8 cellular contexts compared by ENCODE assay signal in genomic region chr13:110915057-110915873, GRCh38. TPM values are rescaled to one million over a fixed set of nuclear protein-coding genes. Genes with fewer than 3 reads are reported as not detected.
DNase-seq lines count a peak whose midpoint lies in the region; ATAC-seq, FAIRE-seq and TF ChIP-seq lines count a peak whose summit lies in the region.

Gene ANKRD10 (minus strand): TSS chr13:110915069. CDS start chr13:110914934, 135 bp downstream.

- peaks cover 43% of the 10 kb centered on the region for H3K79me2 ChIP-seq in SU-DHL-6 (ENCODE audit: insufficient read depth, low read length)

- ATAC-seq in HG02759 (IDR thresholded peaks at IDR 0.05; ENCODE audit: unreplicated experiment) (peak; percentile 74), Right ventricle myocardium inferior (peak; percentile 96), pancreas (peak; percentile 81 to 87 (median 85))
- peak; percentile 81 for ATAC-seq in activated naive CD8-positive, alpha-beta T cell treated with anti-CD3 and anti-CD28 coated beads, Interleukin-2, amount 10 ng/mL, durations not matched to agents 7 days and 5 days (ENCODE audit: low read depth)

- peak within 1 kb of the TSS; percentile 87 for H3K27ac ChIP-seq in SU-DHL-6 (ENCODE audit: low read depth, low read length)
- peak within 1 kb of the TSS; percentile 94 to 100 (median 100) for H3K27ac ChIP-seq in pancreas
- H3K27ac ChIP-seq in tibial artery, result peak within 1 kb of the TSS; percentile 97 to 98

- H3K9me3 ChIP-seq in SU-DHL-6 (ENCODE audit: insufficient read depth, low read length) (no peaks in the 10 kb centered on the region), pancreas (no peaks in the 10 kb centered on the region), tibial artery (no peaks in the 10 kb centered on the region)

- WGBS in pancreas, 2 donors, result 0 to 1% methylated on average over 73 to 81 of the region's 81 CpGs

- peaks cover 31% of the 10 kb centered on the region for H3K4me1 Mint-ChIP-seq in activated naive CD8-positive, alpha-beta T cell treated with anti-CD3 and anti-CD28 coated beads, Interleukin-2, amount 10 ng/mL, durations not matched to agents 7 days and 5 days

- peaks cover 18 to 34% (median 23%) of the 10 kb centered on the region in 3 donors for H3K4me1 ChIP-seq in pancreas
- peaks cover 0 to 43% (median 24%) of the 10 kb centered on the region in 4 donors for H3K4me1 ChIP-seq in tibial artery

- POLR2A ChIA-PET in activated naive CD8-positive, alpha-beta T cell treated with anti-CD3 and anti-CD28 coated beads, Interleukin-2, amount 10 ng/mL, durations not matched to agents 7 days and 5 days (lab: Charles Lee), result interaction anchor here (0.6 to 3.7 kb wide), 7 partner anchors 9 to 300 kb away, joined by 3 to 22 read pairs (median 6); partner anchors contain the start of gene NAXD

- H3K9ac ChIP-seq in SU-DHL-6 (ENCODE audit: low read length), result peak within 1 kb of the TSS; percentile 99

- H4K20me1 ChIP-seq in SU-DHL-6 (ENCODE audit: low read depth, low read length), result peaks cover 18% of the 10 kb centered on the region

- peaks cover 11% of the 10 kb centered on the region for H3F3A ChIP-seq in SU-DHL-6 (ENCODE audit: insufficient read depth)

- H3K27me3 Mint-ChIP-seq in activated naive CD8-positive, alpha-beta T cell treated with anti-CD3 and anti-CD28 coated beads, Interleukin-2, amount 10 ng/mL, durations not matched to agents 7 days and 5 days, result no peaks in the 10 kb centered on the region

- TF ChIP-seq CTCF in GM12873 (IDR thresholded peaks at IDR 0.05; ENCODE audit: insufficient read depth, low read depth, low read length, missing control alignments), result peak; percentile 79
- peak; percentile 64 for TF ChIP-seq CTCF in SU-DHL-6 (IDR thresholded peaks at IDR 0.05; ENCODE audit: insufficient read depth, low read length, poor library complexity, severe bottlenecking)
- peak; percentile 90 to 97 (median 94) for TF ChIP-seq CTCF in pancreas (IDR thresholded peaks at IDR 0.05)
- peak; percentile 90 to 94 for TF ChIP-seq CTCF in tibial artery (IDR thresholded peaks at IDR 0.05)

- no peak for FAIRE-seq in pancreas (lab: Jason Lieb, UNC)

- peaks cover 14% of the 10 kb centered on the region for H3K36me3 Mint-ChIP-seq in activated naive CD8-positive, alpha-beta T cell treated with anti-CD3 and anti-CD28 coated beads, Interleukin-2, amount 10 ng/mL, durations not matched to agents 7 days and 5 days

- DNase-seq in NCI-H128 (lab: John Stamatoyannopoulos, UW; ENCODE audit: unreplicated experiment), result peak; percentile 97
- DNase-seq in activated naive CD8-positive, alpha-beta T cell treated with anti-CD3 and anti-CD28 coated beads, Interleukin-2, amount 10 ng/mL, durations not matched to agents 7 days and 5 days, result peak; percentile 99
- DNase-seq in Right ventricle myocardium inferior (ENCODE audit: missing footprints), result peak; percentile 99
- peak; percentile 99 to 100 (median 100) for DNase-seq in pancreas
- peak; percentile 99 for DNase-seq in tibial artery

- peak within 1 kb of the TSS; percentile 92 for H2AFZ ChIP-seq in SU-DHL-6 (ENCODE audit: low read depth, low read length, severe bottlenecking)

- no peaks in the 10 kb centered on the region for H3K9me3 Mint-ChIP-seq in activated naive CD8-positive, alpha-beta T cell treated with anti-CD3 and anti-CD28 coated beads, Interleukin-2, amount 10 ng/mL, durations not matched to agents 7 days and 5 days

- intact Hi-C loops in Right ventricle myocardium inferior (cut with DNase I), result loop anchor here (1.0 to 5.0 kb wide), 5 partner anchors 45 to 302 kb away; no protein-coding TSS in a partner anchor
- intact Hi-C loops in pancreas (cut with DNase I), result no loop called here
- intact Hi-C loops in tibial artery (cut with DNase I; ENCODE audit: low total_unique reads), result loop anchor here (5.0 to 10.0 kb wide), 2 partner anchors 92 to 370 kb away; no protein-coding TSS in a partner anchor

- peak within 1 kb of the TSS; percentile 81 for H3K4me3 ChIP-seq in SU-DHL-6 (ENCODE audit: insufficient read depth, low read length, poor library complexity, severe bottlenecking)
- H3K4me3 ChIP-seq in pancreas, result peak within 1 kb of the TSS; percentile 69 to 97 (median 84)
- peak within 1 kb of the TSS; percentile 81 to 96 for H3K4me3 ChIP-seq in tibial artery

- no peaks in the 10 kb centered on the region for H3K9me2 ChIP-seq in SU-DHL-6 (replicated peaks; ENCODE audit: insufficient read depth, low read length)

- H3K4me2 ChIP-seq in SU-DHL-6 (ENCODE audit: low read depth, low read length, poor library complexity, severe bottlenecking), result peak within 1 kb of the TSS; percentile 90

- H3K36me3 ChIP-seq in SU-DHL-6 (ENCODE audit: low read length) (no peaks in the 10 kb centered on the region), pancreas (no peaks in the 10 kb centered on the region), tibial artery (no peaks in the 10 kb centered on the region)

- peak within 1 kb of the TSS; percentile 96 for H3K27ac Mint-ChIP-seq in activated naive CD8-positive, alpha-beta T cell treated with anti-CD3 and anti-CD28 coated beads, Interleukin-2, amount 10 ng/mL, durations not matched to agents 7 days and 5 days

- peak within 1 kb of the TSS; percentile 93 for H3K4me3 Mint-ChIP-seq in activated naive CD8-positive, alpha-beta T cell treated with anti-CD3 and anti-CD28 coated beads, Interleukin-2, amount 10 ng/mL, durations not matched to agents 7 days and 5 days

- no peaks in the 10 kb centered on the region for H3K27me3 ChIP-seq in SU-DHL-6 (ENCODE audit: low read length)
- H3K27me3 ChIP-seq in pancreas, result no peaks in the 10 kb centered on the region
- no peaks in the 10 kb centered on the region for H3K27me3 ChIP-seq in tibial artery

RNA-seq across cellular contexts. Expression of gene ANKRD10, which starts in this region (rescaled TPM):
- total RNA-seq in activated naive CD8-positive, alpha-beta T cell treated with anti-CD3 and anti-CD28 coated beads, Interleukin-2, amount 10 ng/mL, durations not matched to agents 7 days and 5 days, result 100 to 1,000 TPM; 117 to 119 TPM
- total RNA-seq in Right ventricle myocardium inferior (48.6 TPM), pancreas (100 to 1,000 TPM in 1 of 6 donors, 10 to 100 TPM in 5; 37.6 to 122 (median 59.3) TPM)
- polyA plus RNA-seq in pancreas, result 100 to 1,000 TPM in 1 of 2 donors, 10 to 100 TPM in 1; 95.3 to 138 TPM

Comparison
In these comparisons a context has a peak if more than half of its experiments do, and no peak if none do; other contexts are left out.
1. Peak in every context shown above with its lines: DNase-seq, ATAC-seq, H3K4me3 ChIP-seq and H3K27ac ChIP-seq.
2. intact Hi-C loops: an anchor here in Right ventricle myocardium inferior (1.0 to 5.0 kb wide) and tibial artery (5.0 to 10.0 kb wide); none called in pancreas.